In genomic region chr16:9976641-9977040, GRCh38 we compare ENCODE assay signal across 21 cellular contexts.
A peak's percentile ranks its signal among the peaks of the same experiment; 100 is the strongest.
DNase-seq lines count a peak whose midpoint lies in the region; ATAC-seq and TF ChIP-seq lines count a peak whose summit lies in the region.
"Had no signal": no experiment of that assay in that cellular context is flagged by ENCODE, and none has a peak within 500 bp of the region (broad histone marks: within the 10 kb centered on the region; RNA-seq: fewer than 3 reads in every experiment).

No MANE protein-coding gene starts in this region.

- ATAC-seq in HG03442 (IDR thresholded peaks at IDR 0.05; ENCODE audit: unreplicated experiment): no peak
- ATAC-seq: HCT116, Panc1 had no signal

- H3K36me3 ChIP-seq in prostate gland: no peaks in the 10 kb centered on the region

- intact Hi-C loops in prostate gland (cut with DNase I): no loop called here

- no peaks in the 10 kb centered on the region for H3K36me3 Mint-ChIP-seq in HFFc6 (ENCODE audit: low read depth)
- H3K36me3 Mint-ChIP-seq: CD4-positive, alpha-beta memory T cell had no signal

- peak in 51 of 56 donors; percentile 4 to 92 (median 66) for DNase-seq in amygdala (lab: John Stamatoyannopoulos, UW)
- peak; percentile 97 for DNase-seq in globus pallidus (ENCODE audit: low spot score)
- DNase-seq in midbrain (lab: John Stamatoyannopoulos, UW): peak; percentile 88
- DNase-seq in substantia nigra (lab: John Stamatoyannopoulos, UW): peak in 48 of 49 donors; percentile 10 to 86 (median 58)
- no peak for DNase-seq in cerebellum (ENCODE audit: low spot score)
- DNase-seq in HFFc6: no peak
- no peak for DNase-seq in prostate gland (ENCODE audit: low spot score)
- DNase-seq: Caco-2; CD4-positive, alpha-beta memory T cell; DMS 273 treated with DMSO at 0.1 percent for 48 hours; DMS79 treated with DMSO at 0.1 percent for 48 hours; GOT3; Karpas-422; MV-4-11; NCI-H1694; NCI-H2081; NCI-H2171; NCI-H524 treated with DMSO at 0.1 percent for 48 hours had no signal

- H3K27ac ChIP-seq in substantia nigra (ENCODE audit: low read depth, low read length, poor library complexity, severe bottlenecking) (peak overlapping the region; percentile 97), prostate gland (no peak overlapping the region)

- H3K4me1 Mint-ChIP-seq in HFFc6 (ENCODE audit: low read depth): no peaks in the 10 kb centered on the region
- H3K4me1 Mint-ChIP-seq: CD4-positive, alpha-beta memory T cell had no signal

- H3K9me3 Mint-ChIP-seq in HFFc6: no peaks in the 10 kb centered on the region

- H3K27me3 Mint-ChIP-seq in HFFc6 (ENCODE audit: insufficient read depth): peaks cover 2% of the 10 kb centered on the region
- H3K27me3 Mint-ChIP-seq: CD4-positive, alpha-beta memory T cell had no signal

- H3K4me1 ChIP-seq in prostate gland (replicated peaks): no peaks in the 10 kb centered on the region
- H3K4me1 ChIP-seq: Caco-2 had no signal

- no peaks in the 10 kb centered on the region for H3K27me3 ChIP-seq in prostate gland (replicated peaks; ENCODE audit: insufficient read depth)

- H3K4me3 Mint-ChIP-seq in HFFc6: no peak overlapping the region
- H3K4me3 Mint-ChIP-seq: CD4-positive, alpha-beta memory T cell had no signal

- H3K4me3 ChIP-seq in prostate gland: no peak overlapping the region

- no peak for TF ChIP-seq POLR2A in prostate gland (IDR thresholded peaks at IDR 0.05)

- H3K9me3 ChIP-seq in prostate gland: no peaks in the 10 kb centered on the region
- H3K9me3 ChIP-seq: Caco-2 had no signal

- WGBS in prostate gland: 84% methylated on average over 10 of the region's 10 CpGs

- no peak overlapping the region for H3K27ac Mint-ChIP-seq in HFFc6
- H3K27ac Mint-ChIP-seq: CD4-positive, alpha-beta memory T cell had no signal

- TF ChIP-seq CTCF in HFFc6 (IDR thresholded peaks at IDR 0.05) (no peak), prostate gland (IDR thresholded peaks at IDR 0.05) (no peak)

Comparison
In these comparisons a context has a peak if more than half of its experiments do, and no peak if none do; other contexts are left out.
1. DNase-seq: peak in amygdala (51 of 56), globus pallidus (single experiment), midbrain (single experiment) and substantia nigra (48 of 49); none in cerebellum (single experiment), HFFc6 (single experiment) and prostate gland (single experiment).